Comparison of ENCODE assay signal across 9 cellular contexts in the genomic region with DNA sequence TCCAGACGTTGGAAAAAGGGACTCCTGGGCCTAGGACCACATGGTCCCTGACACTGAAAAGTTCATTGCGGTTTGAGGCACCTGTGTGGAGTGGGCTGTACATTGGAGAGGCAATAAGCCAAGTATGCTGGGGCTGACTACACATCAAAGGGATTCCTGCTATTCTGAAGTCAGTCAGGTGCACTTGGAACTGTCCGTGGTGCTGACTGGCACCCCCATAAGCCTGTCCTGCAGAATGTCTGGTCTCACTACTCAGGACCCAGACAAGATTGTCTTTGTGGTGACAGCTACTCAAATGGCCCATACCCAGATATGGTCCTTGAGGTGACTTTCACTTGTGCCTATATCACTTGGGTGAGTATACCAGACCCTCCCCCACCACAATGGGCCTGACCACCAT.
DNase-seq lines count a peak whose midpoint lies in the region; ATAC-seq and TF ChIP-seq lines count a peak whose summit lies in the region.
"Had no signal": no experiment of that assay in that cellular context is flagged by ENCODE, and none has a peak within 500 bp of the region (broad histone marks: within the 10 kb centered on the region; RNA-seq: fewer than 3 reads in every experiment).

No MANE protein-coding gene starts in this region.

- H3K4me1 ChIP-seq in ascending aorta: no peaks in the 10 kb centered on the region

- H3K36me3 Mint-ChIP-seq in nephron progenitor cell (ENCODE audit: low read depth): no peaks in the 10 kb centered on the region
- H3K36me3 Mint-ChIP-seq: naive B cell had no signal

- no peaks in the 10 kb centered on the region for H3K27me3 ChIP-seq in ascending aorta

- no peak overlapping the region for H3K27ac ChIP-seq in ascending aorta

- H3K4me1 Mint-ChIP-seq in nephron progenitor cell: no peaks in the 10 kb centered on the region
- H3K4me1 Mint-ChIP-seq: naive B cell had no signal

- H3K4me3 Mint-ChIP-seq in nephron progenitor cell: no peak overlapping the region
- H3K4me3 Mint-ChIP-seq: naive B cell had no signal

- H3K4me3 ChIP-seq in ascending aorta: no peak overlapping the region

- H3K9me3 ChIP-seq in ascending aorta: no peaks in the 10 kb centered on the region

- no peak for TF ChIP-seq CTCF in nephron progenitor cell (IDR thresholded peaks at IDR 0.05)
- TF ChIP-seq CTCF in ascending aorta (IDR thresholded peaks at IDR 0.05): no peak

- H3K36me3 ChIP-seq in ascending aorta: no peaks in the 10 kb centered on the region

- in situ Hi-C loops in T47D (cut with HindIII; ENCODE audit: low pct_unique_long_range_greater_than_20kb, low sequenced_read_pairs): no loop called here

- DNase-seq in activated CD4-positive, alpha-beta T cell treated with anti-CD3 and anti-CD28 coated beads for 48 hours: peak; percentile 30
- DNase-seq in activated CD4-positive, alpha-beta T cell treated with anti-CD3 and anti-CD28 coated beads, Interleukin-2, amount 50 U/mL, for 4 hours: no peak
- DNase-seq in M059J (ENCODE audit: low read depth) (peak; percentile 17), T47D (ENCODE audit: low read depth in 1 of 2, low spot score in 1 of 2) (peak; percentile 10 to 59), nephron progenitor cell (peak; percentile 91), DMS114 treated with DMSO at 0.1 percent for 48 hours (lab: John Stamatoyannopoulos, UW; ENCODE audit: unreplicated experiment) (no peak), ascending aorta (ENCODE audit: low spot score in 2 of 2) (no peak)
- DNase-seq: naive B cell had no signal

- no peak overlapping the region for H3K27ac Mint-ChIP-seq in nephron progenitor cell
- H3K27ac Mint-ChIP-seq: naive B cell had no signal

- intact Hi-C loops in ascending aorta (cut with DNase I): no loop called here

- no peak for ATAC-seq in HG03159 (IDR thresholded peaks at IDR 0.05; ENCODE audit: unreplicated experiment)

- H3K9me3 Mint-ChIP-seq in nephron progenitor cell: no peaks in the 10 kb centered on the region

- peaks cover 6% of the 10 kb centered on the region for H3K27me3 Mint-ChIP-seq in nephron progenitor cell (ENCODE audit: low read depth, poor library complexity)
- H3K27me3 Mint-ChIP-seq: naive B cell had no signal

Comparison
In these comparisons a context has a peak if more than half of its experiments do, and no peak if none do; other contexts are left out.
1. DNase-seq: peak in activated CD4-positive, alpha-beta T cell treated with anti-CD3 and anti-CD28 coated beads for 48 hours (single experiment), M059J (single experiment), T47D (2 of 2) and nephron progenitor cell (single experiment); none in activated CD4-positive, alpha-beta T cell treated with anti-CD3 and anti-CD28 coated beads, Interleukin-2, amount 50 U/mL, for 4 hours (0 of 2), DMS114 treated with DMSO at 0.1 percent for 48 hours (single experiment) and ascending aorta (0 of 2).